Comparison of ENCODE assay signal across 7 cellular contexts in the genomic region with DNA sequence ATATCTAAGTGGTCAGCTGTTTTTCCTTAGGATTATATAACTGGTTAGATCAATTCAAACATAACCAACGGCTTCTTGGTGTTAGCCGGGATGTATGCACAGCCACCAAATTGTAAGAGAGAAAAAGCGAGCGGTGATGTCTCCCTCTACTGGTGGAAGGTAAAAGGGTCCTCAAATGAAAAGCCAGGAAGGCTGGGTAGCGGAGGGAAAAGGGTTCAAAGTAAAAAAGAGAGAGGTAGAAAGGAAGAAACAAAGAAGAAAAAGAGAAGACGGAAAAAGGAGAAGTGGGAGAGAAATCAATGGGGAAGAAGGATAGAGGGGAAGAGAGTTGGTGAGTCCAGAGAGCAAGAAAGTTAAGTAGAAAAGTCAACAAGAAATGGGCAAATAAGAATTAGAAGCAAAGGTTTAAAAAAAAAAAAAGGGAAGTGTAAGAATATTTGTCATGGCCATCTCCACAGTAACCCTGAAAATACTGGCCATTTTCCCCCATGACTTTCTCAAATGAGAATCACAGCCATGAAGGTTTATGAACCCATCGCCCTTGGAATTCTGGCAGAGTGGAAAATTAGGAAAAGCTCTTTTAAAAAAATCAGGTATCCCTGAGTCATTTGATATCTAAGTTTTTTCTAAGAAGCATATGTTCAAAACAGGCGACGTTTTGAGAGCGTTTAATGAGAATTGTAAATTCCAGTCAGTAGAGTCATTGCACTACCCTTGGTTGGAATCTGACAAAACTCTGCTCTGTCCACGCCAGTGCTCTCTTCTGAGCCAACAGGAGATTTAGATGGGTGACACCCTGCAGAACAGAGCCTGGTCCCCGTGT.
DNase-seq lines count a peak whose midpoint lies in the region; ATAC-seq, FAIRE-seq and TF ChIP-seq lines count a peak whose summit lies in the region.

No MANE protein-coding gene starts in this region.

- ATAC-seq in PC-3 (peak; percentile 82), foreskin keratinocyte (peak; percentile 68), HG02759 (IDR thresholded peaks at IDR 0.05; ENCODE audit: unreplicated experiment) (no peak)

- CTCF ChIA-PET in PC-3 (lab: Charles Lee) = interaction anchor here (0.7 kb wide), 1 partner anchor 15 kb away, joined by 3 read pairs; no protein-coding TSS in a partner anchor

- no peaks in the 10 kb centered on the region for H3K9me3 ChIP-seq in PC-3 (ENCODE audit: low read length)
- H3K9me3 ChIP-seq in parathyroid adenoma (ENCODE audit: control insufficient read depth, low read length) = no peaks in the 10 kb centered on the region

- TF ChIP-seq CTCF in GM06990 (IDR thresholded peaks at IDR 0.05; ENCODE audit: insufficient read depth, low read length, poor library complexity, severe bottlenecking) = peak; percentile 76
- peak; percentile 82 for TF ChIP-seq CTCF in PC-3 (conservative IDR thresholded peaks at IDR 0.05; ENCODE audit: low read depth, low read length)
- TF ChIP-seq CTCF in foreskin keratinocyte (conservative IDR thresholded peaks at IDR 0.05) = peak; percentile 89
- TF ChIP-seq CTCF in parathyroid adenoma (IDR thresholded peaks at IDR 0.05) = peak; percentile 90

- H3K27ac ChIP-seq in PC-3 (ENCODE audit: low read length) = peak overlapping the region; percentile 2; the same call in 1 of the 2 replicates
- H3K27ac ChIP-seq in foreskin keratinocyte = no peak overlapping the region
- H3K27ac ChIP-seq in parathyroid adenoma = no peak overlapping the region

- H2AFZ ChIP-seq in PC-3 (ENCODE audit: low read length) = no peak overlapping the region
- H2AFZ ChIP-seq in parathyroid adenoma = peak overlapping the region; percentile 44

- H3F3A ChIP-seq in PC-3 (ENCODE audit: low read length, unreplicated experiment) = no peaks in the 10 kb centered on the region

- H3K9ac ChIP-seq in PC-3 (ENCODE audit: low read length) = no peak overlapping the region
- H3K9ac ChIP-seq in parathyroid adenoma = no peak overlapping the region

- intact Hi-C loops in PC-3 (cut with micrococcal nuclease) = loop anchor here (1.0 to 10.0 kb wide), 5 partner anchors 23 to 353 kb away; no protein-coding TSS in a partner anchor

- no peak for FAIRE-seq in HTR-8/SVneo (lab: Jason Lieb, UNC)

- H3K4me3 ChIP-seq in GM06990 (replicated peaks; ENCODE audit: low read depth, low read length) (no peak overlapping the region), PC-3 (ENCODE audit: low read length) (no peak overlapping the region), parathyroid adenoma (ENCODE audit: low read depth, low read length) (no peak overlapping the region)

- peaks cover 17% of the 10 kb centered on the region for H3K4me1 ChIP-seq in PC-3 (ENCODE audit: insufficient read depth, low read length)
- peaks cover 7% of the 10 kb centered on the region for H3K4me1 ChIP-seq in foreskin keratinocyte
- H3K4me1 ChIP-seq in parathyroid adenoma = no peaks in the 10 kb centered on the region

- H4K20me1 ChIP-seq in PC-3 (ENCODE audit: low read length) = no peaks in the 10 kb centered on the region

- POLR2A ChIA-PET in PC-3 (lab: Charles Lee; ENCODE audit: unreplicated experiment) = interaction anchor here (0.6 kb wide), 1 partner anchor 22 kb away, joined by 4 read pairs; no protein-coding TSS in a partner anchor

- H3K36me3 ChIP-seq in GM06990 (ENCODE audit: control insufficient read depth, insufficient read depth, low read length) (no peaks in the 10 kb centered on the region), PC-3 (ENCODE audit: low read depth, low read length) (no peaks in the 10 kb centered on the region), parathyroid adenoma (ENCODE audit: control insufficient read depth, insufficient read depth, low read length) (no peaks in the 10 kb centered on the region)

- H3K27me3 ChIP-seq in GM06990 (replicated peaks; ENCODE audit: control insufficient read depth, insufficient read depth, low read length) (no peaks in the 10 kb centered on the region; the same call in 1 of the 2 replicates), PC-3 (ENCODE audit: low read length) (no peaks in the 10 kb centered on the region), foreskin keratinocyte (no peaks in the 10 kb centered on the region), parathyroid adenoma (ENCODE audit: control insufficient read depth, insufficient read depth, low read length) (no peaks in the 10 kb centered on the region)

- H3K79me2 ChIP-seq in PC-3 (ENCODE audit: low read length) (no peaks in the 10 kb centered on the region), parathyroid adenoma (no peaks in the 10 kb centered on the region)

- no peaks in the 10 kb centered on the region for H3K9me2 ChIP-seq in PC-3 (replicated peaks; ENCODE audit: low read length)

- no TSS peak for BruUV-seq in PC-3 (replicated peaks; lab: Mats Ljungman, UMichigan)

- DNase-seq in GM06990 (ENCODE audit: extremely low read depth, insufficient read length) (no peak), HTR-8/SVneo (ENCODE audit: insufficient read length, low spot score) (peak; percentile 58), PC-3 (peak; percentile 68), foreskin keratinocyte (peak in 1 of 2 donors; percentile 47)
- peak; percentile 23 for DNase-seq in activated T-helper 9 cell treated with anti-CD3 and anti-CD28 coated beads, Interleukin-2, amount 50 U/mL, for 16 hours (ENCODE audit: low read depth)

- peak overlapping the region; percentile 40; the same call in 1 of the 2 replicates for H3K4me2 ChIP-seq in PC-3 (ENCODE audit: low read length)
- no peak overlapping the region for H3K4me2 ChIP-seq in parathyroid adenoma (ENCODE audit: low read length)
